Comparison of ENCODE assay signal across 15 cellular contexts in the genomic region with DNA sequence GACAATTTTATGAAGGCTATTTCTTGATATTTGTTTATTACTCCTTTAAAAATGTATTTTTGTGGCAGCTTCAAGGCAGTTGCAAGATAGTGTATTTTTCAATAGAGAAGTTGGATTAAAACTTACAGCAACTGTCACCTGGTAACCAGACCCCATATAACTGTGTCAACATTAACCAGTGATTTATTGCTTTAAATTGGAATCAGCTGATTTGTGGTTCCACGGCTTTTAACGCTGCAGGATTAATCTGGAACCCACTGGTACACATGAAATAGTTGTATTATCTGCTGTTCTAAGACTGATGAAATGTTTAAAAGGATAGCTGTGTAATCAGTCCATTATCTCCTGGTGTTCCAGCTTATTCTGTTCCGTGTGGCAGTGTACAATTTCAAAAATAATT.
DNase-seq lines count a peak whose midpoint lies in the region; ATAC-seq and TF ChIP-seq lines count a peak whose summit lies in the region.
"Had no signal": no experiment of that assay in that cellular context is flagged by ENCODE, and none has a peak within 500 bp of the region (broad histone marks: within the 10 kb centered on the region; RNA-seq: fewer than 3 reads in every experiment).

No MANE protein-coding gene starts in this region.

- peaks cover 2% of the 10 kb centered on the region for H3K36me3 ChIP-seq in OCI-LY3 (replicated peaks; ENCODE audit: low read depth, low read length)
- H3K36me3 ChIP-seq in colonic mucosa: no peaks in the 10 kb centered on the region
- H3K36me3 ChIP-seq in upper lobe of right lung: peaks cover 38% of the 10 kb centered on the region
- H3K36me3 ChIP-seq: prostate gland had no signal

- H3K4me1 Mint-ChIP-seq in activated naive CD4-positive, alpha-beta T cell treated with anti-CD3 and anti-CD28 coated beads for 36 hours (ENCODE audit: low read depth): peaks cover 94% of the 10 kb centered on the region
- H3K4me1 Mint-ChIP-seq in stimulated activated effector memory CD8-positive, alpha-beta T cell treated with anti-CD3 and anti-CD28 coated beads, Interleukin-12 subunit alpha, Interleukin-12 subunit beta, amount 100 ng/mL, for 72 hours: peaks cover 98% of the 10 kb centered on the region

- H3K9ac ChIP-seq in OCI-LY3 (ENCODE audit: low read length) (peak overlapping the region; percentile 2; the same call in 1 of the 2 replicates), colonic mucosa (ENCODE audit: low read depth in 2 of 2, low read length in 2 of 2) (no peak overlapping the region)

- TF ChIP-seq CTCF in OCI-LY3 (IDR thresholded peaks at IDR 0.05; ENCODE audit: low read depth, low read length): no peak
- TF ChIP-seq CTCF in colonic mucosa (IDR thresholded peaks at IDR 0.05): no peak
- no peak for TF ChIP-seq CTCF in upper lobe of right lung (IDR thresholded peaks at IDR 0.05)

- peak overlapping the region; percentile 37 for H3K27ac Mint-ChIP-seq in activated naive CD4-positive, alpha-beta T cell treated with anti-CD3 and anti-CD28 coated beads for 36 hours
- peak overlapping the region; percentile 96 for H3K27ac Mint-ChIP-seq in stimulated activated effector memory CD8-positive, alpha-beta T cell treated with anti-CD3 and anti-CD28 coated beads, Interleukin-12 subunit alpha, Interleukin-12 subunit beta, amount 100 ng/mL, for 72 hours

- no peaks in the 10 kb centered on the region for H3K27me3 Mint-ChIP-seq in activated naive CD4-positive, alpha-beta T cell treated with anti-CD3 and anti-CD28 coated beads for 36 hours (ENCODE audit: low read depth)

- H3K27ac ChIP-seq in OCI-LY3 (ENCODE audit: low read length) (peak overlapping the region; percentile 69), colonic mucosa (peak overlapping the region; percentile 2), upper lobe of right lung (no peak overlapping the region)
- H3K27ac ChIP-seq: gastroesophageal sphincter, PC-9, prostate gland had no signal

- no peak for ATAC-seq in stimulated activated effector memory CD8-positive, alpha-beta T cell treated with anti-CD3 and anti-CD28 coated beads, Interleukin-12 subunit alpha, Interleukin-12 subunit beta, amount 100 ng/mL, for 72 hours
- no peak for ATAC-seq in upper lobe of right lung

- peaks cover 71% of the 10 kb centered on the region for H3K36me3 Mint-ChIP-seq in activated naive CD4-positive, alpha-beta T cell treated with anti-CD3 and anti-CD28 coated beads for 36 hours (ENCODE audit: low read depth)
- no peaks in the 10 kb centered on the region for H3K36me3 Mint-ChIP-seq in stimulated activated effector memory CD8-positive, alpha-beta T cell treated with anti-CD3 and anti-CD28 coated beads, Interleukin-12 subunit alpha, Interleukin-12 subunit beta, amount 100 ng/mL, for 72 hours

- CTCF ChIA-PET in activated naive CD4-positive, alpha-beta T cell treated with anti-CD3 and anti-CD28 coated beads for 36 hours (lab: Charles Lee): interaction anchor here (0.7 to 1.7 kb wide), 5 partner anchors 10 to 72 kb away, joined by 3 to 5 read pairs (median 3); no protein-coding TSS in a partner anchor

- H3K9me3 Mint-ChIP-seq in activated naive CD4-positive, alpha-beta T cell treated with anti-CD3 and anti-CD28 coated beads for 36 hours: peaks cover 11% of the 10 kb centered on the region
- no peaks in the 10 kb centered on the region for H3K9me3 Mint-ChIP-seq in stimulated activated effector memory CD8-positive, alpha-beta T cell treated with anti-CD3 and anti-CD28 coated beads, Interleukin-12 subunit alpha, Interleukin-12 subunit beta, amount 100 ng/mL, for 72 hours

- no peak overlapping the region for H3K4me3 Mint-ChIP-seq in activated naive CD4-positive, alpha-beta T cell treated with anti-CD3 and anti-CD28 coated beads for 36 hours
- peak overlapping the region; percentile 71 for H3K4me3 Mint-ChIP-seq in stimulated activated effector memory CD8-positive, alpha-beta T cell treated with anti-CD3 and anti-CD28 coated beads, Interleukin-12 subunit alpha, Interleukin-12 subunit beta, amount 100 ng/mL, for 72 hours

- H3K4me2 ChIP-seq in OCI-LY3 (ENCODE audit: low read length): peak overlapping the region; percentile 84
- H3K4me2 ChIP-seq: PC-9 had no signal

- intact Hi-C loops in activated naive CD4-positive, alpha-beta T cell treated with anti-CD3 and anti-CD28 coated beads for 36 hours (cut with micrococcal nuclease): no loop called here
- intact Hi-C loops in colonic mucosa (cut with DNase I) (no loop called here), upper lobe of right lung (cut with DNase I) (no loop called here)

- peak overlapping the region; percentile 65 for H3K4me3 ChIP-seq in OCI-LY3 (ENCODE audit: low read length)
- no peak overlapping the region for H3K4me3 ChIP-seq in colonic mucosa
- no peak overlapping the region for H3K4me3 ChIP-seq in upper lobe of right lung
- H3K4me3 ChIP-seq: gastroesophageal sphincter, PC-9, prostate gland, upper lobe of left lung had no signal

- no peaks in the 10 kb centered on the region for H3K79me2 ChIP-seq in OCI-LY3 (ENCODE audit: low read length)

- no peak for DNase-seq in activated naive CD4-positive, alpha-beta T cell treated with anti-CD3 and anti-CD28 coated beads for 36 hours
- no peak for DNase-seq in activated naive CD4-positive, alpha-beta T cell treated with Interleukin-2 at 50 U/mL for 16 hours
- no peak for DNase-seq in colonic mucosa
- DNase-seq in stimulated activated effector memory CD8-positive, alpha-beta T cell treated with anti-CD3 and anti-CD28 coated beads, Interleukin-12 subunit alpha, Interleukin-12 subunit beta, amount 100 ng/mL, for 72 hours (ENCODE audit: low spot score in 2 of 2): no peak
- DNase-seq in upper lobe of right lung: no peak
- no peak for DNase-seq in retina
- DNase-seq in activated CD4-positive, CD25-positive, alpha-beta regulatory T cell treated with anti-CD3 and anti-CD28 coated beads, Interleukin-2, amount 50 U/mL, for 72 hours: no peak
- DNase-seq: activated effector memory CD4-positive, alpha-beta T cell treated with anti-CD3 and anti-CD28 coated beads, Interleukin-2, amount 50 U/mL, for 16 hours; DND-41; PC-9; T-helper 1 cell had no signal

- no peaks in the 10 kb centered on the region for H4K20me1 ChIP-seq in OCI-LY3 (ENCODE audit: insufficient read depth, low read length)

- H3K9me3 ChIP-seq in OCI-LY3 (ENCODE audit: insufficient read depth, low read length): no peaks in the 10 kb centered on the region
- no peaks in the 10 kb centered on the region for H3K9me3 ChIP-seq in colonic mucosa
- H3K9me3 ChIP-seq in upper lobe of right lung: no peaks in the 10 kb centered on the region
- H3K9me3 ChIP-seq: gastroesophageal sphincter, prostate gland, upper lobe of left lung had no signal

- peaks cover 43% of the 10 kb centered on the region for H3K4me1 ChIP-seq in OCI-LY3 (ENCODE audit: low read length)
- peaks cover 7% of the 10 kb centered on the region for H3K4me1 ChIP-seq in colonic mucosa
- peaks cover 35% of the 10 kb centered on the region for H3K4me1 ChIP-seq in upper lobe of right lung
- H3K4me1 ChIP-seq: prostate gland had no signal

- H2AFZ ChIP-seq in OCI-LY3 (ENCODE audit: low read depth, low read length): no peak overlapping the region
- H2AFZ ChIP-seq: PC-9 had no signal

- H3K27me3 ChIP-seq in OCI-LY3 (ENCODE audit: low read depth, low read length) (0 out of 2 replicates have a peak, but pooled peaks cover 9% of the 10 kb centered on the region), colonic mucosa (no peaks in the 10 kb centered on the region), upper lobe of right lung (no peaks in the 10 kb centered on the region)
- H3K27me3 ChIP-seq: gastroesophageal sphincter, upper lobe of left lung had no signal
